8 cellular contexts compared by ENCODE assay signal in genomic region chr19:18995804-18996241, GRCh38. TPM values are rescaled to one million over a fixed set of nuclear protein-coding genes. Genes with fewer than 3 reads are reported as not detected.
DNase-seq lines count a peak whose midpoint lies in the region; ATAC-seq and TF ChIP-seq lines count a peak whose summit lies in the region.

No MANE protein-coding gene starts in this region.

- no peak overlapping the region for H3K4me2 ChIP-seq in DND-41 (ENCODE audit: insufficient read depth, low read length)

- peaks cover 92% of the 10 kb centered on the region for H3K36me3 ChIP-seq in DND-41 (ENCODE audit: insufficient read depth, low read length)
- peaks cover 14% of the 10 kb centered on the region for H3K36me3 ChIP-seq in colonic mucosa
- H3K36me3 ChIP-seq in lung (ENCODE audit: control insufficient read depth in 2 of 2, insufficient read depth in 2 of 2, low read length in 2 of 2) = peaks cover 7 to 53% of the 10 kb centered on the region in 2 donors
- peaks cover 13% of the 10 kb centered on the region for H3K36me3 ChIP-seq in CD8-positive, alpha-beta memory T cell (ENCODE audit: insufficient read depth, low read length)

- H3K9ac ChIP-seq in DND-41 (ENCODE audit: low read depth, low read length) (no peak overlapping the region), colonic mucosa (ENCODE audit: low read depth in 2 of 2, low read length in 2 of 2) (no peak overlapping the region)

- CTCF ChIA-PET in CD8-positive, alpha-beta memory T cell (lab: Charles Lee) = no interaction called here

- no peak overlapping the region for H3K4me3 ChIP-seq in DND-41 (ENCODE audit: low read depth in 1 of 2, low read length in 2 of 2)
- H3K4me3 ChIP-seq in colonic mucosa = no peak overlapping the region
- no peak overlapping the region for H3K4me3 ChIP-seq in lung
- H3K4me3 ChIP-seq in CD8-positive, alpha-beta memory T cell (ENCODE audit: low read length) = no peak overlapping the region
- H3K4me3 ChIP-seq in lower leg skin (ENCODE audit: low read depth, poor library complexity, severe bottlenecking) = no peak overlapping the region

- peaks cover 22% of the 10 kb centered on the region for H3K36me3 Mint-ChIP-seq in HFFc6 (ENCODE audit: low read depth)
- H3K36me3 Mint-ChIP-seq in CD8-positive, alpha-beta memory T cell = peaks cover 0 to 72% (median 18%) of the 10 kb centered on the region in 3 donors

- TF ChIP-seq POLR2A in lower leg skin (IDR thresholded peaks at IDR 0.05) = no peak

- no peaks in the 10 kb centered on the region for H3K9me3 Mint-ChIP-seq in HFFc6
- no peaks in the 10 kb centered on the region for H3K9me3 Mint-ChIP-seq in CD8-positive, alpha-beta memory T cell

- H3K4me3 Mint-ChIP-seq in HFFc6 = no peak overlapping the region
- H3K4me3 Mint-ChIP-seq in CD8-positive, alpha-beta memory T cell = no peak overlapping the region

- H3K27ac Mint-ChIP-seq in HFFc6 = peak overlapping the region; percentile 68
- no peak overlapping the region for H3K27ac Mint-ChIP-seq in CD8-positive, alpha-beta memory T cell

- no peaks in the 10 kb centered on the region for H3K4me1 ChIP-seq in DND-41 (ENCODE audit: insufficient read depth, low read length)
- no peaks in the 10 kb centered on the region for H3K4me1 ChIP-seq in colonic mucosa
- H3K4me1 ChIP-seq in lung (ENCODE audit: control insufficient read depth in 2 of 2, insufficient read depth in 2 of 2, low read length in 2 of 2) = peaks cover 0 to 8% of the 10 kb centered on the region in 2 donors
- peaks cover 12% of the 10 kb centered on the region for H3K4me1 ChIP-seq in CD8-positive, alpha-beta memory T cell (ENCODE audit: insufficient read depth, low read length)

- ATAC-seq in DND-41 (ENCODE audit: insufficient read depth, low read depth) (peak; percentile 76), lung (ENCODE audit: insufficient read depth, low FRiP score) (peak; percentile 84), HG02870 (IDR thresholded peaks at IDR 0.05; ENCODE audit: unreplicated experiment) (no peak)

- peak; percentile 52 for DNase-seq in DND-41
- peak; percentile 88 for DNase-seq in HFFc6
- peak; percentile 78 for DNase-seq in RPMI7951 (ENCODE audit: low read depth)
- peak; percentile 40 for DNase-seq in colonic mucosa
- DNase-seq in lung (ENCODE audit: low spot score) = peak; percentile 65
- DNase-seq in CD8-positive, alpha-beta memory T cell = no peak
- no peak for DNase-seq in lower leg skin (ENCODE audit: low spot score in 2 of 2)

- H4K20me1 ChIP-seq in DND-41 (ENCODE audit: insufficient read depth, low read length) = peaks cover 32% of the 10 kb centered on the region; the same call in 1 of the 2 replicates

- POLR2A ChIA-PET in CD8-positive, alpha-beta memory T cell (lab: Charles Lee) = no interaction called here

- TF ChIP-seq CTCF in DND-41 (IDR thresholded peaks at IDR 0.05; ENCODE audit: borderline replicate concordance, extremely low read depth, low read length, poor library complexity, severe bottlenecking) = peak; percentile 59
- peak; percentile 76 for TF ChIP-seq CTCF in HFFc6 (IDR thresholded peaks at IDR 0.05)
- TF ChIP-seq CTCF in colonic mucosa (IDR thresholded peaks at IDR 0.05) = peak; percentile 23
- TF ChIP-seq CTCF in lung (IDR thresholded peaks at IDR 0.05; ENCODE audit: control extremely low read depth, extremely low read depth) = peak; percentile 25
- no peak for TF ChIP-seq CTCF in lower leg skin (IDR thresholded peaks at IDR 0.05)

- intact Hi-C loops in colonic mucosa (cut with DNase I) = no loop called here
- intact Hi-C loops in lower leg skin (cut with DNase I; ENCODE audit: low total_unique reads) = no loop called here

- H3K27me3 Mint-ChIP-seq in HFFc6 (ENCODE audit: insufficient read depth) = peaks cover 14% of the 10 kb centered on the region
- no peaks in the 10 kb centered on the region for H3K27me3 Mint-ChIP-seq in CD8-positive, alpha-beta memory T cell

- H3K4me1 Mint-ChIP-seq in HFFc6 (ENCODE audit: low read depth) = peaks cover 28% of the 10 kb centered on the region
- H3K4me1 Mint-ChIP-seq in CD8-positive, alpha-beta memory T cell = peaks cover 24 to 28% (median 24%) of the 10 kb centered on the region in 3 donors

- H3K27ac ChIP-seq in DND-41 (ENCODE audit: low read length) = no peak overlapping the region
- H3K27ac ChIP-seq in colonic mucosa = no peak overlapping the region
- H3K27ac ChIP-seq in lung (ENCODE audit: low read depth in 1 of 2, low read length in 1 of 2) = no peak overlapping the region
- H3K27ac ChIP-seq in CD8-positive, alpha-beta memory T cell (ENCODE audit: low read depth, low read length) = no peak overlapping the region

- no peaks in the 10 kb centered on the region for H3K79me2 ChIP-seq in DND-41 (ENCODE audit: insufficient read depth, low read length)

- H3K9me3 ChIP-seq in DND-41 (ENCODE audit: insufficient read depth, low read length, severe bottlenecking) = no peaks in the 10 kb centered on the region
- H3K9me3 ChIP-seq in colonic mucosa = no peaks in the 10 kb centered on the region
- H3K9me3 ChIP-seq in lung (ENCODE audit: control insufficient read depth in 2 of 2, insufficient read depth in 1 of 2, low read length in 1 of 2) = no peaks in the 10 kb centered on the region
- H3K9me3 ChIP-seq in CD8-positive, alpha-beta memory T cell (ENCODE audit: low read length) = no peaks in the 10 kb centered on the region

- no peak overlapping the region for H2AFZ ChIP-seq in DND-41 (ENCODE audit: low read depth, low read length)

- WGBS in lung, 2 donors = 70 to 90% methylated on average over 5 of the region's 5 CpGs
- WGBS in lower leg skin, 2 donors = 43 to 52% methylated on average over 5 of the region's 5 CpGs

- H3K27me3 ChIP-seq in DND-41 (ENCODE audit: insufficient read depth, low read length, poor library complexity) = no peaks in the 10 kb centered on the region
- no peaks in the 10 kb centered on the region for H3K27me3 ChIP-seq in colonic mucosa
- H3K27me3 ChIP-seq in lung (ENCODE audit: control insufficient read depth, insufficient read depth) = no peaks in the 10 kb centered on the region
- H3K27me3 ChIP-seq in CD8-positive, alpha-beta memory T cell (ENCODE audit: insufficient read depth, low read length, poor library complexity, severe bottlenecking) = no peaks in the 10 kb centered on the region

RNA-seq across cellular contexts. Expression of gene SUGP2, which starts 37.5 kb away (rescaled TPM):
- total RNA-seq in HFFc6 (2021; fragmentation: NEBNext Ultra II Directional; extraction: Animal tissue kit (Norgen Biotek cat#: 25700)) = 10 to 100 TPM; 57.6 to 71.5 (median 61.8) TPM
- 34.2 and 35.4 TPM in 2 replicates for total RNA-seq in RPMI7951 (2014; rRNA removed; shearing (Covaris generic))
- total RNA-seq in colonic mucosa (10 to 100 TPM; 44.1 to 55.3 TPM), lung (10 to 100 TPM; 55.2 to 73.4 TPM), lower leg skin (10 to 100 TPM; 16.2 to 29.8 (median 20.8) TPM)
- polyA plus RNA-seq in lung = 10 to 100 TPM; 27.6 to 63.9 TPM
- total RNA-seq in CD8-positive, alpha-beta memory T cell = 10 to 100 TPM; 77.6 to 81.2 TPM
- polyA plus RNA-seq in CD8-positive, alpha-beta memory T cell = 10.0 TPM

RNA-seq across cellular contexts. Expression of gene ARMC6, which starts 37.6 kb away (rescaled TPM):
- total RNA-seq in HFFc6 (2021; fragmentation: NEBNext Ultra II Directional; extraction: Animal tissue kit (Norgen Biotek cat#: 25700)) = 10 to 100 TPM; 30.2 to 41.7 (median 32.5) TPM
- total RNA-seq in RPMI7951 (2014; rRNA removed; shearing (Covaris generic)) = 46.2 and 54.1 TPM in 2 replicates
- total RNA-seq in colonic mucosa = 10 to 100 TPM; 15.0 to 29.4 TPM
- 10 to 100 TPM; 23.5 to 33.1 TPM for total RNA-seq in lung
- 10 to 100 TPM; 31.2 to 33.3 TPM for polyA plus RNA-seq in lung
- total RNA-seq in CD8-positive, alpha-beta memory T cell = 10 to 100 TPM; 57.6 to 61.9 TPM
- polyA plus RNA-seq in CD8-positive, alpha-beta memory T cell = 34.1 TPM
- 10 to 100 TPM; 11.3 to 41.0 (median 21.9) TPM for total RNA-seq in lower leg skin

RNA-seq across cellular contexts. Expression of gene HOMER3, which starts 54.8 kb away (rescaled TPM):
- 10 to 100 TPM; 68.1 to 89.1 (median 77.9) TPM for total RNA-seq in HFFc6 (2021; fragmentation: NEBNext Ultra II Directional; extraction: Animal tissue kit (Norgen Biotek cat#: 25700))
- total RNA-seq in RPMI7951 (2014; rRNA removed; shearing (Covaris generic)) = 53.2 and 74.2 TPM in 2 replicates
- total RNA-seq in colonic mucosa = 1 to 10 TPM; 1.9 to 5.3 TPM
- total RNA-seq in lung = 10 to 100 TPM; 22.0 to 24.6 TPM
- 10 to 100 TPM; 23.8 to 40.2 TPM for polyA plus RNA-seq in lung
- 1 to 10 TPM; 1.2 to 1.3 TPM for total RNA-seq in CD8-positive, alpha-beta memory T cell
- 0.58 TPM for polyA plus RNA-seq in CD8-positive, alpha-beta memory T cell
- 10 to 100 TPM; 32.3 to 49.5 (median 37.2) TPM for total RNA-seq in lower leg skin

Comparison
In these comparisons a context has a peak if more than half of its experiments do, and no peak if none do; other contexts are left out.
1. DNase-seq: peak in DND-41 (single experiment), HFFc6 (single experiment), RPMI7951 (single experiment), colonic mucosa (single experiment) and lung (single experiment); none in CD8-positive, alpha-beta memory T cell (0 of 5) and lower leg skin (0 of 2).
2. CTCF ChIP-seq: peak in DND-41 (single experiment), HFFc6 (single experiment), colonic mucosa (single experiment) and lung (single experiment); none in lower leg skin (0 of 3).